In the genomic region with DNA sequence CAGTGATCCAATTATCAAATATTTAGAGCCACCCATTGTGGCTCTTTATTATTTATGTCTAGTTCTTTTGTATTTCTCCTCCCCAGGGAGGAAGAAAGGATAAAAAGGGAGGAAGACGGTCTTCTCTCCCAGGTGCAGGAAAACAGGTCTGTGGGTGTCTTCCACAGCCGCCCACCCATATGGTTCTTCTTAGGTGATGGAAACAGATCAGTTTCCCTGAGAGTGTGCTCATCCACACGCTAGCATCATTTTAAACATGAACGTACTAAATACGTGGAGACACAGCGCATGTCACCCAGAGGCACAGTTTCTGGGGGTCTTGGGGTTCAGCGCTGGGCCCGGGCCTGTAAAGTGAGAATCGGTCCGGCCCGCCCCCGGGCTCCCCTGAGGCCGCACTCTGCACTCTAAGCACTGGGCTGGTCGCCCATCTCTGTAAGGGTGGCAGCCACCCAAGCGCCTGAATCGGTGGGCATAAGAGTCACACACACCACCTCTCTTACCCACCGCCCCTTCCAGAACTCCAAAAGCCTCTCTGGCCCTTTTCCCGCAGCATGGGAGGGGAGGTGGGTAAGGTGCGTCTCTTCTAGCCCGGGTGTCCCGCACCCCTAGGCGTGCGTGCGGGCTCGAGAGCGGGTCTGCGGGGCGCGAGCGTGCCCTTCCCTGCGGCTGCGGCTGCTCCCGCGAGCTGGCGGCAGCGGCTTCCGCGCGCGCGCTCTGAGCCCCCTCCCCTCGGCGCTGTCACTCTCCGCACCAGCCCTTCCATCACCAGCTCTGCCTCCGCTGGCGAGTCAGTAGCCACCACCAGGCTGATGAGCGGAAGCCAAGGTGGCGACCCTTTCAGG, we compare ENCODE assay signal across 1 cellular context.
A peak's percentile ranks its signal among the peaks of the same experiment; 100 is the strongest.
TF ChIP-seq lines count a peak whose summit lies in the region.

No MANE protein-coding gene starts in this region.

TF ChIP-seq in HepG2, 621 proteins besides CTCF, POLR2A, EP300 and RAD21 (continued from another document):
- TF ChIP-seq, protein P1, sequence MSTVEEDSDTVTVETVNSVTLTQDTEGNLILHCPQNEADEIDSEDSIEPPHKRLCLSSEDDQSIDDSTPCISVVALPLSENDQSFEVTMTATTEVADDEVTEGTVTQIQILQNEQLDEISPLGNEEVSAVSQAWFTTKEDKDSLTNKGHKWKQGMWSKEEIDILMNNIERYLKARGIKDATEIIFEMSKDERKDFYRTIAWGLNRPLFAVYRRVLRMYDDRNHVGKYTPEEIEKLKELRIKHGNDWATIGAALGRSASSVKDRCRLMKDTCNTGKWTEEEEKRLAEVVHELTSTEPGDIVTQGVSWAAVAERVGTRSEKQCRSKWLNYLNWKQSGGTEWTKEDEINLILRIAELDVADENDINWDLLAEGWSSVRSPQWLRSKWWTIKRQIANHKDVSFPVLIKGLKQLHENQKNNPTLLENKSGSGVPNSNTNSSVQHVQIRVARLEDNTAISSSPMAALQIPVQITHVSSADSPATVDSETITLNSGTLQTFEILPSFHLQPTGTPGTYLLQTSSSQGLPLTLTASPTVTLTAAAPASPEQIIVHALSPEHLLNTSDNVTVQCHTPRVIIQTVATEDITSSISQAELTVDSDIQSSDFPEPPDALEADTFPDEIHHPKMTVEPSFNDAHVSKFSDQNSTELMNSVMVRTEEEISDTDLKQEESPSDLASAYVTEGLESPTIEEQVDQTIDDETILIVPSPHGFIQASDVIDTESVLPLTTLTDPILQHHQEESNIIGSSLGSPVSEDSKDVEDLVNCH (CRISPR knock-in tag; IDR thresholded peaks at IDR 0.05) = no peak
- TF ChIP-seq, protein P2, sequence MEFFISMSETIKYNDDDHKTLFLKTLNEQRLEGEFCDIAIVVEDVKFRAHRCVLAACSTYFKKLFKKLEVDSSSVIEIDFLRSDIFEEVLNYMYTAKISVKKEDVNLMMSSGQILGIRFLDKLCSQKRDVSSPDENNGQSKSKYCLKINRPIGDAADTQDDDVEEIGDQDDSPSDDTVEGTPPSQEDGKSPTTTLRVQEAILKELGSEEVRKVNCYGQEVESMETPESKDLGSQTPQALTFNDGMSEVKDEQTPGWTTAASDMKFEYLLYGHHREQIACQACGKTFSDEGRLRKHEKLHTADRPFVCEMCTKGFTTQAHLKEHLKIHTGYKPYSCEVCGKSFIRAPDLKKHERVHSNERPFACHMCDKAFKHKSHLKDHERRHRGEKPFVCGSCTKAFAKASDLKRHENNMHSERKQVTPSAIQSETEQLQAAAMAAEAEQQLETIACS (CRISPR knock-in tag; IDR thresholded peaks at IDR 0.05) = peak; percentile 56
- TF ChIP-seq, protein P3, sequence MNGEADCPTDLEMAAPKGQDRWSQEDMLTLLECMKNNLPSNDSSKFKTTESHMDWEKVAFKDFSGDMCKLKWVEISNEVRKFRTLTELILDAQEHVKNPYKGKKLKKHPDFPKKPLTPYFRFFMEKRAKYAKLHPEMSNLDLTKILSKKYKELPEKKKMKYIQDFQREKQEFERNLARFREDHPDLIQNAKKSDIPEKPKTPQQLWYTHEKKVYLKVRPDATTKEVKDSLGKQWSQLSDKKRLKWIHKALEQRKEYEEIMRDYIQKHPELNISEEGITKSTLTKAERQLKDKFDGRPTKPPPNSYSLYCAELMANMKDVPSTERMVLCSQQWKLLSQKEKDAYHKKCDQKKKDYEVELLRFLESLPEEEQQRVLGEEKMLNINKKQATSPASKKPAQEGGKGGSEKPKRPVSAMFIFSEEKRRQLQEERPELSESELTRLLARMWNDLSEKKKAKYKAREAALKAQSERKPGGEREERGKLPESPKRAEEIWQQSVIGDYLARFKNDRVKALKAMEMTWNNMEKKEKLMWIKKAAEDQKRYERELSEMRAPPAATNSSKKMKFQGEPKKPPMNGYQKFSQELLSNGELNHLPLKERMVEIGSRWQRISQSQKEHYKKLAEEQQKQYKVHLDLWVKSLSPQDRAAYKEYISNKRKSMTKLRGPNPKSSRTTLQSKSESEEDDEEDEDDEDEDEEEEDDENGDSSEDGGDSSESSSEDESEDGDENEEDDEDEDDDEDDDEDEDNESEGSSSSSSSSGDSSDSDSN (CRISPR knock-in tag; IDR thresholded peaks at IDR 0.05) = 0 out of 2 replicates have a peak, but pooled peaks have one; percentile 23
- TF ChIP-seq ZNF768 (CRISPR knock-in tag; IDR thresholded peaks at IDR 0.05) (peak; percentile 17; the same call in 1 of the 2 replicates), AGO1 (IDR thresholded peaks at IDR 0.05; ENCODE audit: low read depth, low read length, poor library complexity, severe bottlenecking) (peak; percentile 80), RXRA (CRISPR knock-in tag; IDR thresholded peaks at IDR 0.05) (no peak), KDM2A (CRISPR knock-in tag; IDR thresholded peaks at IDR 0.05; ENCODE audit: borderline replicate concordance, low read depth) (peak; percentile 57; the same call in 1 of the 2 replicates), ZBTB7A (CRISPR knock-in tag; IDR thresholded peaks at IDR 0.05) (no peak), ZNF563 (CRISPR knock-in tag; IDR thresholded peaks at IDR 0.05) (peak; percentile 70; the same call in 1 of the 2 replicates), MAZ (IDR thresholded peaks at IDR 0.05; ENCODE audit: borderline replicate concordance, low read depth, low read length) (peak; percentile 17; the same call in 1 of the 2 replicates), MAZ (CRISPR knock-in tag; IDR thresholded peaks at IDR 0.05; ENCODE audit: low read depth) (no peak), BORCS8-MEF2B (CRISPR knock-in tag; IDR thresholded peaks at IDR 0.05) (0 out of 2 replicates have a peak, but pooled peaks have one; percentile 32), POLR2G (IDR thresholded peaks at IDR 0.05; ENCODE audit: low read depth, low read length) (0 out of 2 replicates have a peak, but pooled peaks have one; percentile 41), TOE1 (CRISPR knock-in tag; IDR thresholded peaks at IDR 0.05) (no peak), AKAP8 (CRISPR knock-in tag; IDR thresholded peaks at IDR 0.05) (0 out of 2 replicates have a peak, but pooled peaks have one; percentile 33), DNMT1 (CRISPR knock-in tag; IDR thresholded peaks at IDR 0.05) (no peak), ZNF331 (CRISPR knock-in tag; IDR thresholded peaks at IDR 0.05) (no peak), SAP130 (CRISPR knock-in tag; IDR thresholded peaks at IDR 0.05; ENCODE audit: low read depth) (peak; percentile 22; the same call in 1 of the 2 replicates), AGO2 (optimal IDR thresholded peaks at IDR 0.05; ENCODE audit: low read depth, low read length) (peak; percentile 90)
- TF ChIP-seq, protein P4, sequence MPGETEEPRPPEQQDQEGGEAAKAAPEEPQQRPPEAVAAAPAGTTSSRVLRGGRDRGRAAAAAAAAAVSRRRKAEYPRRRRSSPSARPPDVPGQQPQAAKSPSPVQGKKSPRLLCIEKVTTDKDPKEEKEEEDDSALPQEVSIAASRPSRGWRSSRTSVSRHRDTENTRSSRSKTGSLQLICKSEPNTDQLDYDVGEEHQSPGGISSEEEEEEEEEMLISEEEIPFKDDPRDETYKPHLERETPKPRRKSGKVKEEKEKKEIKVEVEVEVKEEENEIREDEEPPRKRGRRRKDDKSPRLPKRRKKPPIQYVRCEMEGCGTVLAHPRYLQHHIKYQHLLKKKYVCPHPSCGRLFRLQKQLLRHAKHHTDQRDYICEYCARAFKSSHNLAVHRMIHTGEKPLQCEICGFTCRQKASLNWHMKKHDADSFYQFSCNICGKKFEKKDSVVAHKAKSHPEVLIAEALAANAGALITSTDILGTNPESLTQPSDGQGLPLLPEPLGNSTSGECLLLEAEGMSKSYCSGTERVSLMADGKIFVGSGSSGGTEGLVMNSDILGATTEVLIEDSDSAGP (CRISPR knock-in tag; IDR thresholded peaks at IDR 0.05; ENCODE audit: borderline replicate concordance) = peak; percentile 44; the same call in 1 of the 2 replicates
- TF ChIP-seq, protein P5, sequence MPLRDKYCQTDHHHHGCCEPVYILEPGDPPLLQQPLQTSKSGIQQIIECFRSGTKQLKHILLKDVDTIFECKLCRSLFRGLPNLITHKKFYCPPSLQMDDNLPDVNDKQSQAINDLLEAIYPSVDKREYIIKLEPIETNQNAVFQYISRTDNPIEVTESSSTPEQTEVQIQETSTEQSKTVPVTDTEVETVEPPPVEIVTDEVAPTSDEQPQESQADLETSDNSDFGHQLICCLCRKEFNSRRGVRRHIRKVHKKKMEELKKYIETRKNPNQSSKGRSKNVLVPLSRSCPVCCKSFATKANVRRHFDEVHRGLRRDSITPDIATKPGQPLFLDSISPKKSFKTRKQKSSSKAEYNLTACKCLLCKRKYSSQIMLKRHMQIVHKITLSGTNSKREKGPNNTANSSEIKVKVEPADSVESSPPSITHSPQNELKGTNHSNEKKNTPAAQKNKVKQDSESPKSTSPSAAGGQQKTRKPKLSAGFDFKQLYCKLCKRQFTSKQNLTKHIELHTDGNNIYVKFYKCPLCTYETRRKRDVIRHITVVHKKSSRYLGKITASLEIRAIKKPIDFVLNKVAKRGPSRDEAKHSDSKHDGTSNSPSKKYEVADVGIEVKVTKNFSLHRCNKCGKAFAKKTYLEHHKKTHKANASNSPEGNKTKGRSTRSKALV (CRISPR knock-in tag; IDR thresholded peaks at IDR 0.05) = peak; percentile 62; the same call in 1 of the 2 replicates
- TF ChIP-seq, protein P6, sequence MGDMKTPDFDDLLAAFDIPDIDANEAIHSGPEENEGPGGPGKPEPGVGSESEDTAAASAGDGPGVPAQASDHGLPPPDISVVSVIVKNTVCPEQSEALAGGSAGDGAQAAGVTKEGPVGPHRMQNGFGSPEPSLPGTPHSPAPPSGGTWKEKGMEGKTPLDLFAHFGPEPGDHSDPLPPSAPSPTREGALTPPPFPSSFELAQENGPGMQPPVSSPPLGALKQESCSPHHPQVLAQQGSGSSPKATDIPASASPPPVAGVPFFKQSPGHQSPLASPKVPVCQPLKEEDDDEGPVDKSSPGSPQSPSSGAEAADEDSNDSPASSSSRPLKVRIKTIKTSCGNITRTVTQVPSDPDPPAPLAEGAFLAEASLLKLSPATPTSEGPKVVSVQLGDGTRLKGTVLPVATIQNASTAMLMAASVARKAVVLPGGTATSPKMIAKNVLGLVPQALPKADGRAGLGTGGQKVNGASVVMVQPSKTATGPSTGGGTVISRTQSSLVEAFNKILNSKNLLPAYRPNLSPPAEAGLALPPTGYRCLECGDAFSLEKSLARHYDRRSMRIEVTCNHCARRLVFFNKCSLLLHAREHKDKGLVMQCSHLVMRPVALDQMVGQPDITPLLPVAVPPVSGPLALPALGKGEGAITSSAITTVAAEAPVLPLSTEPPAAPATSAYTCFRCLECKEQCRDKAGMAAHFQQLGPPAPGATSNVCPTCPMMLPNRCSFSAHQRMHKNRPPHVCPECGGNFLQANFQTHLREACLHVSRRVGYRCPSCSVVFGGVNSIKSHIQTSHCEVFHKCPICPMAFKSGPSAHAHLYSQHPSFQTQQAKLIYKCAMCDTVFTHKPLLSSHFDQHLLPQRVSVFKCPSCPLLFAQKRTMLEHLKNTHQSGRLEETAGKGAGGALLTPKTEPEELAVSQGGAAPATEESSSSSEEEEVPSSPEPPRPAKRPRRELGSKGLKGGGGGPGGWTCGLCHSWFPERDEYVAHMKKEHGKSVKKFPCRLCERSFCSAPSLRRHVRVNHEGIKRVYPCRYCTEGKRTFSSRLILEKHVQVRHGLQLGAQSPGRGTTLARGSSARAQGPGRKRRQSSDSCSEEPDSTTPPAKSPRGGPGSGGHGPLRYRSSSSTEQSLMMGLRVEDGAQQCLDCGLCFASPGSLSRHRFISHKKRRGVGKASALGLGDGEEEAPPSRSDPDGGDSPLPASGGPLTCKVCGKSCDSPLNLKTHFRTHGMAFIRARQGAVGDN (CRISPR knock-in tag; IDR thresholded peaks at IDR 0.05) = peak; percentile 44
- TF ChIP-seq, protein P7, sequence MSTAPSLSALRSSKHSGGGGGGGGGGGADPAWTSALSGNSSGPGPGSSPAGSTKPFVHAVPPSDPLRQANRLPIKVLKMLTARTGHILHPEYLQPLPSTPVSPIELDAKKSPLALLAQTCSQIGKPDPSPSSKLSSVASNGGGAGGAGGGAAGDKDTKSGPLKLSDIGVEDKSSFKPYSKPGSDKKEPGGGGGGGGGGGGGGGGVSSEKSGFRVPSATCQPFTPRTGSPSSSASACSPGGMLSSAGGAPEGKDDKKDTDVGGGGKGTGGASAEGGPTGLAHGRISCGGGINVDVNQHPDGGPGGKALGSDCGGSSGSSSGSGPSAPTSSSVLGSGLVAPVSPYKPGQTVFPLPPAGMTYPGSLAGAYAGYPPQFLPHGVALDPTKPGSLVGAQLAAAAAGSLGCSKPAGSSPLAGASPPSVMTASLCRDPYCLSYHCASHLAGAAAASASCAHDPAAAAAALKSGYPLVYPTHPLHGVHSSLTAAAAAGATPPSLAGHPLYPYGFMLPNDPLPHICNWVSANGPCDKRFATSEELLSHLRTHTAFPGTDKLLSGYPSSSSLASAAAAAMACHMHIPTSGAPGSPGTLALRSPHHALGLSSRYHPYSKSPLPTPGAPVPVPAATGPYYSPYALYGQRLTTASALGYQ (CRISPR knock-in tag; IDR thresholded peaks at IDR 0.05) = no peak
- TF ChIP-seq, protein P8, sequence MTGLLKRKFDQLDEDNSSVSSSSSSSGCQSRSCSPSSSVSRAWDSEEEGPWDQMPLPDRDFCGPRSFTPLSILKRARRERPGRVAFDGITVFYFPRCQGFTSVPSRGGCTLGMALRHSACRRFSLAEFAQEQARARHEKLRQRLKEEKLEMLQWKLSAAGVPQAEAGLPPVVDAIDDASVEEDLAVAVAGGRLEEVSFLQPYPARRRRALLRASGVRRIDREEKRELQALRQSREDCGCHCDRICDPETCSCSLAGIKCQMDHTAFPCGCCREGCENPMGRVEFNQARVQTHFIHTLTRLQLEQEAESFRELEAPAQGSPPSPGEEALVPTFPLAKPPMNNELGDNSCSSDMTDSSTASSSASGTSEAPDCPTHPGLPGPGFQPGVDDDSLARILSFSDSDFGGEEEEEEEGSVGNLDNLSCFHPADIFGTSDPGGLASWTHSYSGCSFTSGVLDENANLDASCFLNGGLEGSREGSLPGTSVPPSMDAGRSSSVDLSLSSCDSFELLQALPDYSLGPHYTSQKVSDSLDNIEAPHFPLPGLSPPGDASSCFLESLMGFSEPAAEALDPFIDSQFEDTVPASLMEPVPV (CRISPR knock-in tag; IDR thresholded peaks at IDR 0.05) = 0 out of 2 replicates have a peak, but pooled peaks have one; percentile 43
